ENCODE assay signal across 8 cellular contexts in the genomic region with DNA sequence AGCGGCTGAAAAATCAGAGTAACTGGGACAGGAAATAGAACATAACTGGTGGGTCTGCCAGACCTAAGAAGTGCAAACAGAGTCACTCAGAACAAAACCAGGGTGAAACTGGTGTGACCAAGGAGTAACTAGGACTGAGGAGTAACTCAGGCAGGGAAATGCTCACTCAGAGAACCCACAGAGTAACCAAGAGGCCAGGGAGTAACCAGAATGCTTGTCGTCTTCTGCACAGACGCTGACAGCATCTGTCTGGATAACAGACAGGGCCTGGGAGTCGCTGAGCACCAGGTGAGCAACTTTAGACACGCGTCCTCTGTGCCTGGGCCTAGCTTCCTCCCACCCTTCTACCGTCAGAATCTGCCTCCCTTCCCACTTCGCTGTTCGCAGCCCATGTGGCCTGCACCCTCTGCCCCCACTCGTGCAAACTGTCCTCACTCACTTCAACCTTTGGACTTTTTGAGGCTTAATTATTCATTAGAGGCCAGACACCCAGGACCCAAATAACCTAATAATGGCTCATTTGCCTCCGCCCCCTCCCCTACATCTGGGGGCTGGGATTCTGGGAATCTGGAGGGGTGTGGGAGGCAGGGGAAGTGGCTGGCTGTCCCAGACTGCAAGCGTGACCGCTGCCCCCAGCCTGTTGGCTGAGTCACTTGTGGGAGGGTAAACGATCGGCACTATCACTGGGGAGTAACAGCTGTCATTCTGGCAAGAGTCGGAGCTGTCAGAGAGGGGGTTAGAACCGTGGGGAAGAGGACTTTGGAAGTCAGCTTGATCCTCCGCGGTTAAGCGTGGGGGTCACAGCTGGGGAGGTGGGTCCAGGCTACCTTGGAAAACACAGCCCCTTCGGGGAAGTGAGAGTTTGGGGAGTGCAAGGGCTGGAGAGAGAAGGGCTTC. TPM values are rescaled to one million over a fixed set of nuclear protein-coding genes. Genes with fewer than 3 reads are reported as not detected.
A peak's percentile ranks its signal among the peaks of the same experiment; 100 is the strongest.
DNase-seq lines count a peak whose midpoint lies in the region; ATAC-seq and TF ChIP-seq lines count a peak whose summit lies in the region.

No MANE protein-coding gene starts in this region.

- POLR2A ChIA-PET in AG04449 (lab: Yijun Ruan, JAX), result interaction anchor here (0.6 to 0.8 kb wide), 2 partner anchors 27 to 86 kb away, joined by 3 read pairs; partner anchors contain the start of gene NOL6

- H3K27ac ChIP-seq in right atrium auricular region, result peak overlapping the region; percentile 69 to 71

- ATAC-seq in GM18868 (IDR thresholded peaks at IDR 0.05; ENCODE audit: unreplicated experiment) (peak; percentile 94), HG03064 (IDR thresholded peaks at IDR 0.05; ENCODE audit: low read depth, unreplicated experiment) (peak; percentile 89)

- peak overlapping the region; percentile 52 for H3K4me3 ChIP-seq in AG04449 (ENCODE audit: low read depth, low read length)
- peak overlapping the region; percentile 48 to 55 for H3K4me3 ChIP-seq in right atrium auricular region
- peak overlapping the region; percentile 48 for H3K4me3 ChIP-seq in skeletal muscle cell (ENCODE audit: low read depth, low read length)

- peaks cover 5% of the 10 kb centered on the region for H3K36me3 ChIP-seq in right atrium auricular region

- no peaks in the 10 kb centered on the region for H3K27me3 ChIP-seq in right atrium auricular region

- peaks cover 0 to 32% of the 10 kb centered on the region in 2 donors for H3K4me1 ChIP-seq in right atrium auricular region

- H3K9me3 ChIP-seq in right atrium auricular region, result no peaks in the 10 kb centered on the region

- DNase-seq in AG04449 (ENCODE audit: low read depth, low spot score) (no peak), OCI-M1 (lab: John Stamatoyannopoulos, UW) (peak; percentile 92), right atrium auricular region (ENCODE audit: low spot score) (peak; percentile 64), skeletal muscle cell (ENCODE audit: low read depth) (peak; percentile 50), COR-L47 (lab: John Stamatoyannopoulos, UW) (no peak)
- peak; percentile 87 for DNase-seq in activated effector memory CD4-positive, alpha-beta T cell treated with anti-CD3 and anti-CD28 coated beads, Interleukin-2, amount 50 U/mL, for 16 hours

- CTCF ChIA-PET in AG04449 (lab: Yijun Ruan, JAX), result interaction anchor here (0.8 to 10.4 kb wide), 10 partner anchors 8 to 160 kb away, joined by 3 to 284 read pairs (median 8); partner anchors contain the start of gene NOL6

- TF ChIP-seq CTCF in AG04449 (IDR thresholded peaks at IDR 0.05; ENCODE audit: insufficient read depth, low read length, missing control alignments) (no peak), right atrium auricular region (IDR thresholded peaks at IDR 0.05) (no peak)

RNA-seq across cellular contexts. Expression of gene AQP3, which starts 0.6 kb away (rescaled TPM):
- 100 to 1,000 TPM in 1 of 2 donors, 10 to 100 TPM in 1; 14.3 to 116 TPM for total RNA-seq in right atrium auricular region

RNA-seq across cellular contexts. Expression of gene NOL6, which starts 27.0 kb away (rescaled TPM):
- total RNA-seq in right atrium auricular region, result 10 to 100 TPM; 12.5 to 16.1 TPM

RNA-seq across cellular contexts. Expression of gene AQP7, which starts 44.4 kb away (rescaled TPM):
- 10 to 100 TPM; 58.4 to 74.9 TPM for total RNA-seq in right atrium auricular region

Comparison
In these comparisons a context has a peak if more than half of its experiments do, and no peak if none do; other contexts are left out.
1. DNase-seq: peak in OCI-M1 (single experiment), activated effector memory CD4-positive, alpha-beta T cell treated with anti-CD3 and anti-CD28 coated beads, Interleukin-2, amount 50 U/mL, for 16 hours (single experiment), right atrium auricular region (single experiment) and skeletal muscle cell (single experiment); none in AG04449 (single experiment) and COR-L47 (single experiment).
2. Peak in every context shown above with its lines, with median percentiles within 50 percentile points of each other: H3K4me3 ChIP-seq.